25 cellular contexts compared by ENCODE assay signal in genomic region chr11:30165652-30166051, GRCh38.
"Had no signal": no experiment of that assay in that cellular context is flagged by ENCODE, and none has a peak within 500 bp of the region (broad histone marks: within the 10 kb centered on the region; RNA-seq: fewer than 3 reads in every experiment).

No MANE protein-coding gene starts in this region.

- H3K27me3 ChIP-seq: colonic mucosa, esophagus squamous epithelium, gastrocnemius medialis, heart right ventricle, left lung had no signal

- ATAC-seq: effector memory CD8-positive, alpha-beta T cell; esophagus mucosa; gastrocnemius medialis; heart right ventricle; left cardiac atrium; left lung; left ventricle myocardium superior; lower lobe of right lung; mucosa of descending colon had no signal

- H3K27ac ChIP-seq: colonic mucosa, epithelial cell of prostate, esophagus squamous epithelium, gastrocnemius medialis, heart right ventricle, left lung, lower lobe of right lung had no signal

- H3K36me3 ChIP-seq: colonic mucosa, esophagus squamous epithelium, gastrocnemius medialis, heart right ventricle, left lung, lower lobe of right lung had no signal

- FAIRE-seq: endometrium, keratinocyte had no signal

- H3K4me1 ChIP-seq: colonic mucosa, esophagus squamous epithelium, gastrocnemius medialis, heart right ventricle, left lung, lower lobe of right lung had no signal

- H3K4me3 ChIP-seq: colonic mucosa, esophagus squamous epithelium, gastrocnemius medialis, heart right ventricle, left lung, lower lobe of right lung, mucosa of descending colon had no signal

- H3K9me3 ChIP-seq: colonic mucosa, esophagus squamous epithelium, gastrocnemius medialis, heart right ventricle, left lung, lower lobe of right lung, mucosa of descending colon had no signal

- DNase-seq: colonic mucosa; cortex of kidney; effector CD8-positive, alpha-beta T cell; effector memory CD8-positive, alpha-beta T cell; endodermal cell; erythroblast; esophagus squamous epithelium; foreskin fibroblast; foreskin melanocyte; gastrocnemius medialis; glutamatergic neuron; head of caudate nucleus; heart right ventricle; hippocampal formation; left cardiac atrium; left lung; left ventricle myocardium superior; lower lobe of right lung; mesenchymal stem cell; mucosa of descending colon; naive B cell had no signal
